18 cellular contexts compared by ENCODE assay signal in the genomic region with DNA sequence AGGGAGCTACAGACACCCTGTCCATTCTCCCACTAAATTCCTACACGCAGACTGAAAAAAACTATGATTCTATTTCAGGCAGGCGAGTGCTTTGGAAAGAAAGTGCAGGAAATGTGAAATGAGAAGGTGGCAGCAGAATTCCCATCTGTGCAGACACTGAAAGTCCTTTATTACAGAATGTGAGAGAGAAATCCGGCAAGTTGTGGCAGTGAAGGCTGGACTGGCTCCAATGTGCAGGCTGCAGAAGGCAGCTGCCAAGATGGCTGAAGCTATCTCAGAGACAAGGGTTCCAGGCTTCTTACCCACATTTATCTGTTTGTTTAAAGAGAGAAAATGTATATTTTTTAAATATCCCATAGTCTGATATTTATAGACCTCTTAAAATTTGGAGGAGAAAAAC.
DNase-seq lines count a peak whose midpoint lies in the region; ATAC-seq and TF ChIP-seq lines count a peak whose summit lies in the region.
"Had no signal": no experiment of that assay in that cellular context is flagged by ENCODE, and none has a peak within 500 bp of the region (broad histone marks: within the 10 kb centered on the region; RNA-seq: fewer than 3 reads in every experiment).

No MANE protein-coding gene starts in this region.

- no peaks in the 10 kb centered on the region for H3F3A ChIP-seq in GM23248 (ENCODE audit: insufficient read depth)

- H3K79me2 ChIP-seq in GM23248 (ENCODE audit: insufficient read depth) = no peaks in the 10 kb centered on the region

- peaks cover 28% of the 10 kb centered on the region for H3K36me3 Mint-ChIP-seq in brain
- H3K36me3 Mint-ChIP-seq: CD14-positive monocyte had no signal

- WGBS in right cardiac atrium = 32% methylated on average over 3 of the region's 3 CpGs
- 19 to 23% methylated on average over 3 of the region's 3 CpGs for WGBS in GM23248 (ENCODE audit: low coverage in 1 of 2, low lambda C conversion rate in 2 of 2, missing lambda C conversion rate in 2 of 2), 2 experiments

- H3K4me3 ChIP-seq in right cardiac atrium (ENCODE audit: low read length) = no peak overlapping the region
- no peak overlapping the region for H3K4me3 ChIP-seq in left ventricle myocardium inferior
- H3K4me3 ChIP-seq in GM23248 = no peak overlapping the region
- H3K4me3 ChIP-seq: Peyer's patch had no signal

- in situ Hi-C loops in ACHN (cut with HindIII; ENCODE audit: low pct_ligation_motif_present, low pct_unique_long_range_greater_than_20kb, low sequenced_read_pairs) = no loop called here
- in situ Hi-C loops in GM23248 (cut with MboI) = no loop called here

- DNase-seq in right cardiac atrium = peak in 2 of 3 donors; percentile 53 to 61
- no peak for DNase-seq in left ventricle myocardium inferior
- peak; percentile 24 for DNase-seq in midbrain (lab: John Stamatoyannopoulos, UW)
- DNase-seq in iPS-NIHi7 (ENCODE audit: extremely low spot score) = no peak
- DNase-seq in ACHN = no peak
- DNase-seq in GM23248 = no peak
- DNase-seq in NOMO-1 treated with DMSO at 0.1 percent for 48 hours (lab: John Stamatoyannopoulos, UW; ENCODE audit: unreplicated experiment) = no peak
- DNase-seq: Caco-2, DMS79, GOT3, NCI-H2029 treated with DMSO at 0.1 percent for 48 hours, NCI-H345, NCI-H748 treated with DMSO at 0.1 percent for 48 hours, Peyer's patch, SHP77 treated with DMSO at 0.1 percent for 48 hours had no signal

- H3K27ac ChIP-seq in right cardiac atrium (ENCODE audit: low read length) (no peak overlapping the region), left ventricle myocardium inferior (replicated peaks) (no peak overlapping the region), GM23248 (no peak overlapping the region)
- H3K27ac ChIP-seq: Peyer's patch had no signal

- no peaks in the 10 kb centered on the region for H3K9me2 ChIP-seq in GM23248 (ENCODE audit: insufficient read depth)

- no peak for ATAC-seq in right cardiac atrium

- no peak overlapping the region for H2AFZ ChIP-seq in GM23248

- peak overlapping the region in 2 of 5 experiments; percentile 48 to 56 for H3K4me3 Mint-ChIP-seq in brain
- H3K4me3 Mint-ChIP-seq: CD14-positive monocyte, IgD-negative memory B cell had no signal

- no peak overlapping the region for H3K9ac ChIP-seq in GM23248

- no peaks in the 10 kb centered on the region for H4K20me1 ChIP-seq in GM23248 (ENCODE audit: insufficient read depth)

- no peaks in the 10 kb centered on the region for H3K9me3 ChIP-seq in right cardiac atrium (ENCODE audit: control insufficient read depth, low read length)
- peaks cover 5% of the 10 kb centered on the region for H3K9me3 ChIP-seq in left ventricle myocardium inferior (replicated peaks)
- no peaks in the 10 kb centered on the region for H3K9me3 ChIP-seq in GM23248 (ENCODE audit: low read depth)
- H3K9me3 ChIP-seq: Caco-2, Peyer's patch had no signal

- TF ChIP-seq CTCF in left ventricle myocardium inferior (IDR thresholded peaks at IDR 0.05; ENCODE audit: borderline replicate concordance) (no peak), brain (conservative IDR thresholded peaks at IDR 0.05) (no peak)

- H3K36me3 ChIP-seq in left ventricle myocardium inferior (no peaks in the 10 kb centered on the region), GM23248 (ENCODE audit: low read depth) (no peaks in the 10 kb centered on the region; the same call in 1 of the 2 replicates)
- H3K36me3 ChIP-seq: Peyer's patch had no signal

- H3K27ac Mint-ChIP-seq in brain = peak overlapping the region in 4 of 5 experiments; percentile 29 to 98 (median 80)
- H3K27ac Mint-ChIP-seq: CD14-positive monocyte, IgD-negative memory B cell had no signal

- H3K27me3 ChIP-seq in right cardiac atrium (ENCODE audit: control insufficient read depth, insufficient read depth) (no peaks in the 10 kb centered on the region), left ventricle myocardium inferior (ENCODE audit: low read depth) (no peaks in the 10 kb centered on the region), GM23248 (replicated peaks; ENCODE audit: insufficient read depth) (no peaks in the 10 kb centered on the region)
- H3K27me3 ChIP-seq: Peyer's patch had no signal

- H3K27me3 Mint-ChIP-seq in brain = peaks cover 9% of the 10 kb centered on the region

- intact Hi-C loops in right cardiac atrium (cut with DNase I) = loop anchor here in 1 of 4 donors (10.0 kb wide), 1 partner anchor 215 kb away; no protein-coding TSS in a partner anchor
- intact Hi-C loops in left ventricle myocardium inferior (cut with micrococcal nuclease) = no loop called here

- peaks cover 2% of the 10 kb centered on the region for H3K4me1 ChIP-seq in right cardiac atrium (ENCODE audit: control insufficient read depth, insufficient read depth, low read length)
- no peaks in the 10 kb centered on the region for H3K4me1 ChIP-seq in left ventricle myocardium inferior
- no peaks in the 10 kb centered on the region for H3K4me1 ChIP-seq in GM23248 (ENCODE audit: insufficient read depth)
- H3K4me1 ChIP-seq: Caco-2, Peyer's patch had no signal

- H3K9me3 Mint-ChIP-seq in brain = peaks cover 7 to 22% (median 10%) of the 10 kb centered on the region in 5 experiments

- H3K4me1 Mint-ChIP-seq in brain = peaks cover 28% of the 10 kb centered on the region
- H3K4me1 Mint-ChIP-seq: CD14-positive monocyte, IgD-negative memory B cell had no signal

- no peak overlapping the region for H3K4me2 ChIP-seq in GM23248 (ENCODE audit: unreplicated experiment)

Comparison
In these comparisons a context has a peak if more than half of its experiments do, and no peak if none do; other contexts are left out.
1. DNase-seq: peak in right cardiac atrium (2 of 3) and midbrain (single experiment); none in left ventricle myocardium inferior (single experiment), iPS-NIHi7 (single experiment), ACHN (single experiment), GM23248 (single experiment) and NOMO-1 treated with DMSO at 0.1 percent for 48 hours (single experiment).